9 cellular contexts compared by ENCODE assay signal in genomic region chr7:92631067-92631829, GRCh38. TPM values are rescaled to one million over a fixed set of nuclear protein-coding genes. Genes with fewer than 3 reads are reported as not detected.
A peak's percentile ranks its signal among the peaks of the same experiment; 100 is the strongest.
DNase-seq lines count a peak whose midpoint lies in the region; ATAC-seq, FAIRE-seq and TF ChIP-seq lines count a peak whose summit lies in the region.
"Had no signal": no experiment of that assay in that cellular context is flagged by ENCODE, and none has a peak within 500 bp of the region (broad histone marks: within the 10 kb centered on the region; RNA-seq: fewer than 3 reads in every experiment).

No MANE protein-coding gene starts in this region.

- H3K9me3 Mint-ChIP-seq in endothelial cell (ENCODE audit: unreplicated experiment), result no peaks in the 10 kb centered on the region

- no peak overlapping the region for H3K23ac ChIP-seq in mesendoderm (ENCODE audit: low read length)

- FAIRE-seq in GM12892 (lab: Jason Lieb, UNC), result peak; percentile 89

- no peak overlapping the region for H3K56ac ChIP-seq in mesendoderm (ENCODE audit: low read length)

- no peak for TF ChIP-seq POLR2A in GM12892 (IDR thresholded peaks at IDR 0.05; ENCODE audit: low read depth, low read length)

- no peak overlapping the region for H2BK120ac ChIP-seq in mesendoderm (ENCODE audit: low read depth, low read length)

- H3K36me3 Mint-ChIP-seq in endothelial cell (ENCODE audit: low read depth, unreplicated experiment), result peaks cover 7% of the 10 kb centered on the region

- ATAC-seq in GM21447 (IDR thresholded peaks at IDR 0.05; ENCODE audit: unreplicated experiment) (peak; percentile 67), HG03558 (IDR thresholded peaks at IDR 0.05; ENCODE audit: extremely low read depth, unreplicated experiment) (peak; percentile 40)

- H3K79me2 ChIP-seq in mesendoderm (ENCODE audit: control insufficient read depth, insufficient read depth, low read length), result no peaks in the 10 kb centered on the region

- H2AK5ac ChIP-seq in mesendoderm (ENCODE audit: low read length), result no peak overlapping the region

- peaks cover 6% of the 10 kb centered on the region for H3K27me3 Mint-ChIP-seq in endothelial cell (ENCODE audit: unreplicated experiment)

- H3K27ac ChIP-seq in mesendoderm (ENCODE audit: low read depth, low read length), result no peak overlapping the region

- H3K4me3 ChIP-seq in mesendoderm (ENCODE audit: low read length), result no peak overlapping the region

- H3K36me3 ChIP-seq in mesendoderm (ENCODE audit: control insufficient read depth, insufficient read depth, low read length), result no peaks in the 10 kb centered on the region

- H3K4ac ChIP-seq in mesendoderm (ENCODE audit: low read depth, low read length), result no peak overlapping the region

- no peak overlapping the region for H2BK5ac ChIP-seq in mesendoderm (ENCODE audit: low read length)

- peak overlapping the region; percentile 21 for H3K27ac Mint-ChIP-seq in endothelial cell (ENCODE audit: unreplicated experiment)

- no peak overlapping the region for H3K4me3 Mint-ChIP-seq in endothelial cell (ENCODE audit: unreplicated experiment)

- H3K27me3 ChIP-seq in mesendoderm (ENCODE audit: insufficient read depth, low read length, poor library complexity), result no peaks in the 10 kb centered on the region

- H3K4me2 ChIP-seq in mesendoderm (ENCODE audit: low read length), result no peak overlapping the region

- no peak overlapping the region for H3K9ac ChIP-seq in mesendoderm (ENCODE audit: low read length)

- H3K79me1 ChIP-seq in mesendoderm (ENCODE audit: low read length), result no peaks in the 10 kb centered on the region

- no peak overlapping the region for H3K18ac ChIP-seq in mesendoderm (ENCODE audit: low read length)

- no peak overlapping the region for H4K8ac ChIP-seq in mesendoderm (ENCODE audit: low read depth, low read length)

- H2BK15ac ChIP-seq in mesendoderm (replicated peaks; ENCODE audit: low read depth), result no peak overlapping the region

- WGBS in mesendoderm (ENCODE audit: extremely low coverage, insufficient coverage, low lambda C conversion rate), result no CpG with 5 or more reads among the region's 5 CpGs

- H3K4me1 ChIP-seq in mesendoderm (ENCODE audit: control insufficient read depth, low read depth, low read length), result no peaks in the 10 kb centered on the region

- no peak for TF ChIP-seq CTCF in endothelial cell (IDR thresholded peaks at IDR 0.05; ENCODE audit: unreplicated experiment)

- DNase-seq in GM12892 (ENCODE audit: insufficient read length) (no peak), endothelial cell (ENCODE audit: low spot score) (no peak), dedifferentiated amniotic fluid mesenchymal stem cell (ENCODE audit: extremely low spot score) (no peak), mesendoderm (no peak), NCI-H345 (lab: John Stamatoyannopoulos, UW) (no peak), HPDE6-E6E7 (ENCODE audit: extremely low spot score) (no peak)
- DNase-seq: H7 had no signal

- no peak overlapping the region for H4K5ac ChIP-seq in mesendoderm (ENCODE audit: low read length)

- peaks cover 16% of the 10 kb centered on the region for H3K4me1 Mint-ChIP-seq in endothelial cell (ENCODE audit: unreplicated experiment)

RNA-seq across cellular contexts. Expression of gene FAM133B, which starts 41.1 kb away (rescaled TPM):
- polyA plus RNA-seq in GM12892 (2012; ENCODE audit: missing spikeins), result 24.0 TPM
- 20.2 TPM for total RNA-seq in endothelial cell (ENCODE audit: unreplicated experiment)
- polyA plus RNA-seq in mesendoderm (2013, experiment 1 of 2), result 102 TPM
- 100 TPM for polyA plus RNA-seq in mesendoderm (2013, experiment 2 of 2)
